In the genomic region with DNA sequence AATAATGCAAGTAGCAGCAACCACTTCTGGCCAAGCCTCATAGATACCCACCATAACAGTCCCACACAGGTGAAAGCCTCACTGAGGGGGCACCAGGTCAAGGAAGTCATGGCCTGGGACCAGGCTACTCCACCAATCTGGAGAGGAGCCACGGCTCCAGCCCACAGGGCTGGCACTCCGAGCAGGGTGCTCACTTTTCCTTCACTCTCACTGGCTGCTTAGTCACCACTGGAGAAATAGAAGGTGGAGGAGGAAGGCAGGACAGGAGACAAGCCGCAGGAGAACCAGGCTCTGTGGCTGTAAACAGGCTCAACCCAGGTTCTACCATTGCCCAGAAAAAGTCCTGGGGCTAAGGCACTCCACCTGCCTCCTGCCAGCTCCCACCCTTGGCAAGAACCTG, we compare ENCODE assay signal across 8 cellular contexts. TPM values are rescaled to one million over a fixed set of nuclear protein-coding genes. Genes with fewer than 3 reads are reported as not detected.
DNase-seq lines count a peak whose midpoint lies in the region; ATAC-seq, FAIRE-seq and TF ChIP-seq lines count a peak whose summit lies in the region.

No MANE protein-coding gene starts in this region.

- H3K36me3 ChIP-seq in ES-I3 (ENCODE audit: insufficient read depth, low read length) (peaks cover 25% of the 10 kb centered on the region), psoas muscle (ENCODE audit: insufficient read depth in 1 of 2, low read depth in 1 of 2) (peaks cover 9 to 78% of the 10 kb centered on the region in 2 donors), pancreas (peaks cover 16 to 61% (median 36%) of the 10 kb centered on the region in 3 donors)

- peak overlapping the region; percentile 80; the same call in 1 of the 2 replicates for H3K9ac ChIP-seq in ES-I3 (ENCODE audit: low read depth, low read length)

- no peak for FAIRE-seq in pancreas (lab: Jason Lieb, UNC)

- WGBS in psoas muscle, 3 donors = 33 to 53% (median 38%) methylated on average over 3 of the region's 3 CpGs
- WGBS in pancreas, 2 donors = 41 to 50% methylated on average over 3 of the region's 3 CpGs

- no peaks in the 10 kb centered on the region for H3K4me1 ChIP-seq in ES-I3 (ENCODE audit: insufficient read depth, low read length)
- H3K4me1 ChIP-seq in psoas muscle = peaks cover 16% of the 10 kb centered on the region
- H3K4me1 ChIP-seq in pancreas = peaks cover 6 to 8% (median 8%) of the 10 kb centered on the region in 3 donors

- DNase-seq in RWPE1 (ENCODE audit: low spot score) (no peak), epithelial cell of prostate (ENCODE audit: low read depth, low spot score) (no peak), psoas muscle (peak in 1 of 2 donors; percentile 67), amygdala (lab: John Stamatoyannopoulos, UW) (no peak), COLO668 (lab: John Stamatoyannopoulos, UW; ENCODE audit: unreplicated experiment) (no peak), pancreas (no peak), DMS153 (lab: John Stamatoyannopoulos, UW) (no peak)

- intact Hi-C loops in psoas muscle (cut with DNase I) (no loop called here), pancreas (cut with DNase I) (no loop called here)

- peak overlapping the region; percentile 98 for H3K4me3 ChIP-seq in psoas muscle
- H3K4me3 ChIP-seq in pancreas = peak overlapping the region in 2 of 4 donors; percentile 62 to 99

- POLR2A ChIA-PET in RWPE1 (lab: Yijun Ruan, JAX; ENCODE audit: low non-redundant PET) = no interaction called here

- CTCF ChIA-PET in RWPE1 (lab: Yijun Ruan, JAX) = no interaction called here

- TF ChIP-seq CTCF in RWPE1 (conservative IDR thresholded peaks at IDR 0.05; ENCODE audit: low read depth) (no peak), psoas muscle (IDR thresholded peaks at IDR 0.05) (no peak), pancreas (IDR thresholded peaks at IDR 0.05) (no peak)

- no peaks in the 10 kb centered on the region for H3K27me3 ChIP-seq in psoas muscle (ENCODE audit: insufficient read depth in 3 of 3, low read length in 2 of 3)
- no peaks in the 10 kb centered on the region for H3K27me3 ChIP-seq in pancreas

- ATAC-seq in psoas muscle (peak; percentile 7 to 51 (median 33)), pancreas (no peak)

- no peaks in the 10 kb centered on the region for H3K9me3 ChIP-seq in ES-I3 (ENCODE audit: control insufficient read depth, insufficient read depth, low read length)
- no peaks in the 10 kb centered on the region for H3K9me3 ChIP-seq in psoas muscle
- H3K9me3 ChIP-seq in pancreas = no peaks in the 10 kb centered on the region

- H3K27ac ChIP-seq in RWPE1 = peak overlapping the region; percentile 95
- peak overlapping the region; percentile 89 for H3K27ac ChIP-seq in epithelial cell of prostate
- peak overlapping the region; percentile 95 for H3K27ac ChIP-seq in psoas muscle
- peak overlapping the region in 1 of 4 donors; percentile 91 for H3K27ac ChIP-seq in pancreas

RNA-seq across cellular contexts. Expression of gene USP19, which starts 1.2 kb away (rescaled TPM):
- total RNA-seq in psoas muscle (100 to 1,000 TPM in 2 of 4 donors, 10 to 100 TPM in 2; 79.5 to 109 (median 96.3) TPM), pancreas (10 to 100 TPM; 20.7 to 44.2 (median 27.6) TPM)
- polyA plus RNA-seq in psoas muscle (10 to 100 TPM; 29.5 to 94.0 (median 42.9) TPM), pancreas (10 to 100 TPM; 25.3 to 25.5 TPM)

RNA-seq across cellular contexts. Expression of gene LAMB2, which starts 13.4 kb away (rescaled TPM):
- total RNA-seq in psoas muscle = 100 to 1,000 TPM; 133 to 220 (median 141) TPM
- polyA plus RNA-seq in psoas muscle = 100 to 1,000 TPM in 1 of 3 donors, 10 to 100 TPM in 2; 81.6 to 123 (median 95.3) TPM
- total RNA-seq in pancreas = 100 to 1,000 TPM in 2 of 6 donors, 10 to 100 TPM in 4; 74.4 to 215 (median 90.4) TPM
- 100 to 1,000 TPM; 438 to 483 TPM for polyA plus RNA-seq in pancreas

RNA-seq across cellular contexts. Expression of gene QARS1, which starts 14.9 kb away (rescaled TPM):
- total RNA-seq in psoas muscle (100 to 1,000 TPM; 120 to 200 (median 144) TPM), pancreas (100 to 1,000 TPM in 5 of 6 donors, 10 to 100 TPM in 1; 82.0 to 148 (median 131) TPM)
- polyA plus RNA-seq in psoas muscle (100 to 1,000 TPM; 142 to 166 (median 157) TPM), pancreas (100 to 1,000 TPM; 197 to 213 TPM)

RNA-seq across cellular contexts. Expression of gene QRICH1, which starts 25.6 kb away (rescaled TPM):
- total RNA-seq in psoas muscle (10 to 100 TPM; 52.8 to 83.9 (median 71.1) TPM), pancreas (10 to 100 TPM; 20.9 to 48.1 (median 28.2) TPM)
- polyA plus RNA-seq in psoas muscle (10 to 100 TPM; 21.5 to 37.1 (median 28.6) TPM), pancreas (10 to 100 TPM; 27.8 to 46.3 TPM)

RNA-seq across cellular contexts. Expression of gene CCDC71, which starts 46.7 kb away (rescaled TPM):
- total RNA-seq in psoas muscle = 10 to 100 TPM; 12.6 to 20.5 (median 14.7) TPM
- 10 to 100 TPM; 20.0 to 26.8 (median 20.8) TPM for polyA plus RNA-seq in psoas muscle
- 10 to 100 TPM in 1 of 6 donors, 1 to 10 TPM in 5; 5.9 to 11.0 (median 8.3) TPM for total RNA-seq in pancreas
- polyA plus RNA-seq in pancreas = 10 to 100 TPM in 1 of 2 donors, 1 to 10 TPM in 1; 7.6 to 10.2 TPM

Comparison
In these comparisons a context has a peak if more than half of its experiments do, and no peak if none do; other contexts are left out.
1. ATAC-seq: peak in psoas muscle (4 of 4); none in pancreas (0 of 4).